In genomic region chr18:3998698-3999333, GRCh38 we compare ENCODE assay signal across 8 cellular contexts.
A peak's percentile ranks its signal among the peaks of the same experiment; 100 is the strongest.
DNase-seq lines count a peak whose midpoint lies in the region; ATAC-seq, FAIRE-seq and TF ChIP-seq lines count a peak whose summit lies in the region.

No MANE protein-coding gene starts in this region.

- in situ Hi-C loops in HAP-1 (cut with MboI; ENCODE audit: low sequenced_read_pairs), result loop anchor here (25.0 kb wide), 1 partner anchor 712 kb away; no protein-coding TSS in a partner anchor

- H3K4me1 ChIP-seq in HAP-1, result no peaks in the 10 kb centered on the region; the same call in none of the 2 replicates
- no peaks in the 10 kb centered on the region for H3K4me1 ChIP-seq in small intestine (ENCODE audit: control insufficient read depth in 2 of 2, insufficient read depth in 1 of 2, low read depth in 1 of 2, low read length in 1 of 2)

- H3K9me3 ChIP-seq in HAP-1, result no peaks in the 10 kb centered on the region
- no peaks in the 10 kb centered on the region for H3K9me3 ChIP-seq in small intestine (ENCODE audit: control insufficient read depth, low read depth)

- WGBS in small intestine, 3 donors, result 14 to 22% (median 16%) methylated on average over 4 of the region's 4 CpGs

- FAIRE-seq in small intestine (lab: Jason Lieb, UNC), result peak; percentile 70

- POLR2A ChIA-PET in RWPE1 (lab: Yijun Ruan, JAX; ENCODE audit: low non-redundant PET), result no interaction called here

- H3K27ac ChIP-seq in RWPE1 (no peak overlapping the region), small intestine (ENCODE audit: low read depth in 1 of 2, low read length in 1 of 2) (no peak overlapping the region)

- H3K36me3 ChIP-seq in HAP-1 (replicated peaks) (no peaks in the 10 kb centered on the region), small intestine (ENCODE audit: control insufficient read depth in 2 of 2, insufficient read depth in 2 of 2, low read length in 2 of 2) (no peaks in the 10 kb centered on the region)

- TF ChIP-seq CTCF in RWPE1 (conservative IDR thresholded peaks at IDR 0.05; ENCODE audit: low read depth) (peak; percentile 89), fibroblast of pulmonary artery (IDR thresholded peaks at IDR 0.05; ENCODE audit: low read length, missing control alignments) (peak; percentile 88)

- H3K27me3 ChIP-seq in HAP-1 (ENCODE audit: low read depth) (no peaks in the 10 kb centered on the region), small intestine (ENCODE audit: control insufficient read depth in 2 of 2, insufficient read depth in 2 of 2, low read length in 2 of 2) (no peaks in the 10 kb centered on the region)

- CTCF ChIA-PET in RWPE1 (lab: Yijun Ruan, JAX), result interaction anchor here (0.6 to 0.9 kb wide), 6 partner anchors 26 to 1786 kb away, joined by 3 to 6 read pairs (median 3); no protein-coding TSS in a partner anchor

- DNase-seq in D341Med (ENCODE audit: low spot score) (peak; percentile 46), HAP-1 (ENCODE audit: low spot score in 2 of 2) (peak; percentile 31 to 50), RWPE1 (ENCODE audit: low spot score) (peak; percentile 29), fibroblast of pulmonary artery (ENCODE audit: low read depth) (peak; percentile 75), small intestine (peak; percentile 33)
- no peak for DNase-seq in activated CD8-positive, alpha-beta memory T cell treated with anti-CD3 and anti-CD28 coated beads, Interleukin-2, amount 50 U/mL, for 48 hours

- ATAC-seq in GM21717 (IDR thresholded peaks at IDR 0.05; ENCODE audit: unreplicated experiment) (no peak), HG03378 (IDR thresholded peaks at IDR 0.05; ENCODE audit: unreplicated experiment) (no peak)

- H3K4me3 ChIP-seq in HAP-1 (no peak overlapping the region), fibroblast of pulmonary artery (replicated peaks; ENCODE audit: low read depth, low read length) (no peak overlapping the region), small intestine (ENCODE audit: low read depth in 1 of 2, low read length in 2 of 2) (no peak overlapping the region)
